In genomic region chr7:121383235-121383634, GRCh38 we compare ENCODE assay signal across 20 cellular contexts. TPM values are rescaled to one million over a fixed set of nuclear protein-coding genes. Genes with fewer than 3 reads are reported as not detected.
DNase-seq lines count a peak whose midpoint lies in the region; ATAC-seq, FAIRE-seq and TF ChIP-seq lines count a peak whose summit lies in the region.
"Had no signal": no experiment of that assay in that cellular context is flagged by ENCODE, and none has a peak within 500 bp of the region (broad histone marks: within the 10 kb centered on the region; RNA-seq: fewer than 3 reads in every experiment).

No MANE protein-coding gene starts in this region.

- H3K4me1 Mint-ChIP-seq in activated CD4-positive, alpha-beta T cell treated with anti-CD3 and anti-CD28 coated beads for 36 hours, result peaks cover 50% of the 10 kb centered on the region
- peaks cover 61 to 88% (median 77%) of the 10 kb centered on the region in 3 donors for H3K4me1 Mint-ChIP-seq in naive B cell

- FAIRE-seq in GM12891 (lab: Jason Lieb, UNC), result peak; percentile 20

- DNase-seq in activated CD4-positive, alpha-beta T cell treated with anti-CD3 and anti-CD28 coated beads for 36 hours, result no peak
- no peak for DNase-seq in activated CD4-positive, alpha-beta T cell treated with anti-CD3 and anti-CD28 coated beads for 4 hours
- DNase-seq in GM12891 (ENCODE audit: insufficient read length, low spot score), result no peak
- DNase-seq in naive B cell, result no peak
- DNase-seq in ascending aorta (ENCODE audit: low spot score in 2 of 2), result no peak
- no peak for DNase-seq in dermis blood vessel endothelial cell
- DNase-seq: Calu3, GOT3, KG1, MG63, NCI-H1105, NCI-H187, NCI-H2171, NCI-H510A had no signal

- no peaks in the 10 kb centered on the region for H3K27me3 Mint-ChIP-seq in activated CD4-positive, alpha-beta T cell treated with anti-CD3 and anti-CD28 coated beads for 36 hours
- no peaks in the 10 kb centered on the region for H3K27me3 Mint-ChIP-seq in naive B cell

- no peaks in the 10 kb centered on the region for H3K9me3 ChIP-seq in ascending aorta
- H3K9me3 ChIP-seq: MG63 had no signal

- TF ChIP-seq CTCF in VCaP (conservative IDR thresholded peaks at IDR 0.05), result no peak
- TF ChIP-seq CTCF in ascending aorta (IDR thresholded peaks at IDR 0.05), result no peak

- H3K27ac ChIP-seq in VCaP (peak overlapping the region; percentile 24), ascending aorta (no peak overlapping the region)

- CTCF ChIA-PET in activated CD4-positive, alpha-beta T cell treated with anti-CD3 and anti-CD28 coated beads for 36 hours (lab: Charles Lee), result interaction anchor here (1.0 to 7.7 kb wide), 5 partner anchors 10 to 23 kb away, joined by 3 to 32 read pairs (median 6); partner anchors contain the start of gene FAM3C

- peaks cover 0 to 16% of the 10 kb centered on the region in 2 donors for H3K4me1 ChIP-seq in ascending aorta

- peaks cover 1 to 2% of the 10 kb centered on the region in 2 donors for H3K36me3 ChIP-seq in ascending aorta

- no peak for TF ChIP-seq POLR2A in GM12891 (IDR thresholded peaks at IDR 0.05; ENCODE audit: low read depth, low read length)

- intact Hi-C loops in activated CD4-positive, alpha-beta T cell treated with anti-CD3 and anti-CD28 coated beads for 36 hours (cut with DNase I, micrococcal nuclease), result no loop called here
- intact Hi-C loops in ascending aorta (cut with DNase I), result no loop called here

- H3K36me3 Mint-ChIP-seq in activated CD4-positive, alpha-beta T cell treated with anti-CD3 and anti-CD28 coated beads for 36 hours (ENCODE audit: low read depth), result peaks cover 9% of the 10 kb centered on the region
- peaks cover 15 to 23% of the 10 kb centered on the region in 2 donors for H3K36me3 Mint-ChIP-seq in naive B cell

- no peaks in the 10 kb centered on the region for H3K27me3 ChIP-seq in ascending aorta
- H3K27me3 ChIP-seq: MG63 had no signal

- H3K27ac Mint-ChIP-seq in activated CD4-positive, alpha-beta T cell treated with anti-CD3 and anti-CD28 coated beads for 36 hours, result peak overlapping the region; percentile 8
- peak overlapping the region; percentile 94 to 99 (median 98) for H3K27ac Mint-ChIP-seq in naive B cell

- H3K9me3 Mint-ChIP-seq in activated CD4-positive, alpha-beta T cell treated with anti-CD3 and anti-CD28 coated beads for 36 hours (ENCODE audit: low read depth), result no peaks in the 10 kb centered on the region
- H3K9me3 Mint-ChIP-seq in naive B cell, result no peaks in the 10 kb centered on the region

- POLR2A ChIA-PET in activated CD4-positive, alpha-beta T cell treated with anti-CD3 and anti-CD28 coated beads for 36 hours (lab: Charles Lee), result interaction anchor here (2.1 kb wide), 1 partner anchor 12 kb away, joined by 5 read pairs; the partner anchor contains the start of gene FAM3C

- no peak for ATAC-seq in activated CD4-positive, alpha-beta T cell treated with anti-CD3 and anti-CD28 coated beads for 36 hours
- ATAC-seq in naive B cell (ENCODE audit: low read depth in 2 of 2), result no peak
- ATAC-seq in HG02884 (IDR thresholded peaks at IDR 0.05; ENCODE audit: unreplicated experiment), result no peak

- H3K4me3 ChIP-seq in ascending aorta, result no peak overlapping the region
- H3K4me3 ChIP-seq: MG63 had no signal

- H3K4me3 Mint-ChIP-seq in activated CD4-positive, alpha-beta T cell treated with anti-CD3 and anti-CD28 coated beads for 36 hours, result no peak overlapping the region
- peak overlapping the region; percentile 46 to 87 (median 72) for H3K4me3 Mint-ChIP-seq in naive B cell

TF ChIP-seq in GM12891, 5 proteins besides CTCF, POLR2A, EP300 and RAD21:
- TF ChIP-seq SPI1 (IDR thresholded peaks at IDR 0.05; ENCODE audit: low read depth, low read length) (no peak), POU2F2 (IDR thresholded peaks at IDR 0.05; ENCODE audit: low read depth, low read length) (no peak), POLR2AphosphoS5 (IDR thresholded peaks at IDR 0.05; ENCODE audit: low read depth, low read length) (no peak), TAF1 (IDR thresholded peaks at IDR 0.05; ENCODE audit: low read depth, low read length) (no peak), PAX5 (IDR thresholded peaks at IDR 0.05; ENCODE audit: insufficient read depth, low read length, severe bottlenecking) (no peak)

RNA-seq across cellular contexts. Expression of gene FAM3C, which starts 12.9 kb away (rescaled TPM):
- 10 to 100 TPM; 13.3 to 14.9 TPM for total RNA-seq in activated CD4-positive, alpha-beta T cell treated with anti-CD3 and anti-CD28 coated beads for 36 hours
- 16.0 TPM for polyA plus RNA-seq in GM12891 (2012; ENCODE audit: low read depth, missing spikeins)
- polyA plus RNA-seq in naive B cell (ENCODE audit: low read depth in 6 of 6), result 100 to 1,000 TPM in 3 of 6 donors, 10 to 100 TPM in 3; 79.8 to 115 (median 101) TPM
- 27.6 TPM for total RNA-seq in ascending aorta
- total RNA-seq in dermis blood vessel endothelial cell, result 39.8 and 64.1 TPM in 2 replicates

RNA-seq across cellular contexts. Expression of gene WNT16, which starts 54.4 kb away (rescaled TPM):
- total RNA-seq in activated CD4-positive, alpha-beta T cell treated with anti-CD3 and anti-CD28 coated beads for 36 hours, result not detected
- not detected for polyA plus RNA-seq in GM12891 (2012; ENCODE audit: low read depth, missing spikeins)
- polyA plus RNA-seq in naive B cell (ENCODE audit: low read depth in 6 of 6), result 1 to 10 TPM in 5 of 6 donors, under 1 TPM in 1; 1.00 to 4.3 (median 2.9) TPM
- total RNA-seq in ascending aorta, result not detected
- total RNA-seq in dermis blood vessel endothelial cell, result not detected in 2 replicates
- total RNA-seq: A172, Calu3, G401, RPMI7951, SK-MEL-5 had no signal
